Comparison of ENCODE assay signal across 27 cellular contexts in the genomic region with DNA sequence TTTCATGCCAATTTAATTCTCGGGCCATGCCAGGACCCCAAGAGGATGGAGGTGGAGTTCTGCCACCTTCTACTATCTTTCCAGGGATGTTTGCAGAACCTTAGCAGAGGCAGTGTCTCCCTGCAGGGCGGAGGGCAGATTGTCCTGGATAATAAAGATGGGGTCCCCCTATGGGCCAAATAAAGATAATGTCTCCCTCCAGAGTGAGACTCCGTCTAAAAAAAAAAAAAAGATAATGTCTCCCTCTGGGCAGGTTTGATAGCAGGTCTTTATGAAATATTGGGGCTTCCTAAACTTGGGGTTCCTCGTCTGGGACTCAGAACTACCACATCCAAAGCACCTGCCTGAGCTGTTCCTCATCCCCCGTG. TPM values are rescaled to one million over a fixed set of nuclear protein-coding genes. Genes with fewer than 3 reads are reported as not detected.
A peak's percentile ranks its signal among the peaks of the same experiment; 100 is the strongest.
DNase-seq lines count a peak whose midpoint lies in the region; ATAC-seq, FAIRE-seq and TF ChIP-seq lines count a peak whose summit lies in the region.
"Had no signal": no experiment of that assay in that cellular context is flagged by ENCODE, and none has a peak within 500 bp of the region (broad histone marks: within the 10 kb centered on the region; RNA-seq: fewer than 3 reads in every experiment).

No MANE protein-coding gene starts in this region.

- intact Hi-C loops in natural killer cell (cut with micrococcal nuclease) = no loop called here

- H3K36me3 ChIP-seq in brain microvascular endothelial cell (replicated peaks) = no peaks in the 10 kb centered on the region
- H3K36me3 ChIP-seq: SJSA1, WERI-Rb-1 had no signal

- TF ChIP-seq CTCF in D721Med (IDR thresholded peaks at IDR 0.05; ENCODE audit: insufficient read depth, missing control alignments) (peak; percentile 4), HFFc6 (IDR thresholded peaks at IDR 0.05) (peak; percentile 48), brain microvascular endothelial cell (IDR thresholded peaks at IDR 0.05; ENCODE audit: low read depth, low read length, missing control alignments) (peak; percentile 26), natural killer cell (IDR thresholded peaks at IDR 0.05) (peak; percentile 13)

- no peak overlapping the region for H3K4me3 ChIP-seq in brain microvascular endothelial cell (ENCODE audit: low read depth, low read length)
- H3K4me3 ChIP-seq: GM12878, SJSA1 had no signal

- H3K9me3 Mint-ChIP-seq in HFFc6 (peaks cover 5% of the 10 kb centered on the region; the same call in 1 of the 2 replicates), natural killer cell (no peaks in the 10 kb centered on the region)

- no peak overlapping the region for H3K27ac ChIP-seq in brain microvascular endothelial cell
- H3K27ac ChIP-seq: parathyroid adenoma, SJSA1, WERI-Rb-1 had no signal

- DNase-seq in D721Med (ENCODE audit: insufficient read length, low spot score) (no peak), HFFc6 (no peak), brain microvascular endothelial cell (no peak), natural killer cell (no peak), SHP77 treated with DMSO at 0.1 percent for 48 hours (lab: John Stamatoyannopoulos, UW) (no peak)
- no peak for DNase-seq in activated naive CD4-positive, alpha-beta T cell treated with Interleukin-2 at 50 U/mL for 16 hours
- DNase-seq: ACHN; activated gamma-delta T cell; C1 segment of cervical spinal cord; left colon; mesendoderm; NCI-H2081 treated with DMSO at 0.1 percent for 48 hours; NCI-H446; stimulated activated CD4-positive, alpha-beta T cell treated with anti-CD3 and anti-CD28 coated beads, Interleukin-15, amount 100 ng/mL, for 24 hours; T-helper 17 cell; WERI-Rb-1 had no signal

- H3K4me3 Mint-ChIP-seq in HFFc6 (no peak overlapping the region), natural killer cell (no peak overlapping the region)
- H3K4me3 Mint-ChIP-seq: naive thymus-derived CD4-positive, alpha-beta T cell; T-helper 17 cell had no signal

- in situ Hi-C loops in brain microvascular endothelial cell (cut with HindIII; ENCODE audit: low pct_ligation_motif_present, low sequenced_read_pairs) = no loop called here

- no peaks in the 10 kb centered on the region for H3K4me1 Mint-ChIP-seq in HFFc6 (ENCODE audit: low read depth)
- H3K4me1 Mint-ChIP-seq in natural killer cell = no peaks in the 10 kb centered on the region
- H3K4me1 Mint-ChIP-seq: naive thymus-derived CD4-positive, alpha-beta T cell had no signal

- FAIRE-seq in D721Med (lab: Jason Lieb, UNC) = no peak
- FAIRE-seq: colon, GM12878, urothelium cell line had no signal

- ATAC-seq in natural killer cell (no peak), HG03025 (IDR thresholded peaks at IDR 0.05; ENCODE audit: low FRiP score, unreplicated experiment) (no peak), HG02973 (IDR thresholded peaks at IDR 0.05; ENCODE audit: unreplicated experiment) (no peak)
- ATAC-seq: GM12878; left colon; naive thymus-derived CD4-positive, alpha-beta T cell; sciatic nerve; T-helper 17 cell had no signal

- H3K27me3 Mint-ChIP-seq in HFFc6 (ENCODE audit: insufficient read depth) = peaks cover 48% of the 10 kb centered on the region
- peaks cover 4 to 19% of the 10 kb centered on the region in 2 donors for H3K27me3 Mint-ChIP-seq in natural killer cell (ENCODE audit: low read depth in 2 of 2)

- no peak overlapping the region for H3K27ac Mint-ChIP-seq in HFFc6
- H3K27ac Mint-ChIP-seq in natural killer cell = no peak overlapping the region
- H3K27ac Mint-ChIP-seq: naive thymus-derived CD4-positive, alpha-beta T cell; T-helper 17 cell had no signal

- H3K36me3 Mint-ChIP-seq in HFFc6 (ENCODE audit: low read depth) = no peaks in the 10 kb centered on the region
- no peaks in the 10 kb centered on the region for H3K36me3 Mint-ChIP-seq in natural killer cell
- H3K36me3 Mint-ChIP-seq: naive thymus-derived CD4-positive, alpha-beta T cell had no signal

- H3K27me3 ChIP-seq in brain microvascular endothelial cell (replicated peaks) = no peaks in the 10 kb centered on the region
- H3K27me3 ChIP-seq: SJSA1 had no signal

RNA-seq across cellular contexts. Expression of a gene that starts 27.2 kb away (rescaled TPM):
- total RNA-seq in HFFc6 (2021; fragmentation: NEBNext Ultra II Directional; extraction: Animal tissue kit (Norgen Biotek cat#: 25700)) = not detected
- not detected for total RNA-seq in natural killer cell
- total RNA-seq: glomerular endothelial cell; GM12878; naive thymus-derived CD4-positive, alpha-beta T cell; SJSA1; subcutaneous adipose tissue; T-helper 17 cell had no signal

RNA-seq across cellular contexts. Expression of a gene that starts 31.2 kb away (rescaled TPM):
- not detected for total RNA-seq in HFFc6 (2021; fragmentation: NEBNext Ultra II Directional; extraction: Animal tissue kit (Norgen Biotek cat#: 25700))
- 1 to 10 TPM; 1.2 to 5.4 (median 3.6) TPM for total RNA-seq in natural killer cell
- total RNA-seq: glomerular endothelial cell, sciatic nerve, SJSA1, T-helper 17 cell had no signal

RNA-seq across cellular contexts. Expression of a gene that starts 43.9 kb away (rescaled TPM):
- 100 to 1,000 TPM; 212 to 240 (median 229) TPM for total RNA-seq in HFFc6 (2021; fragmentation: NEBNext Ultra II Directional; extraction: Animal tissue kit (Norgen Biotek cat#: 25700))
- total RNA-seq in natural killer cell = 100 to 1,000 TPM; 388 to 446 (median 415) TPM

RNA-seq across cellular contexts. Expression of a gene that starts 45.3 kb away (rescaled TPM):
- total RNA-seq in HFFc6 (2021; fragmentation: NEBNext Ultra II Directional; extraction: Animal tissue kit (Norgen Biotek cat#: 25700)) = 1 to 10 TPM in 1 of 6 experiments, under 1 TPM in 3, not detected in 2; 0.18 to 2.6 (median 0.27) TPM
- 100 to 1,000 TPM; 487 to 595 (median 536) TPM for total RNA-seq in natural killer cell

RNA-seq across cellular contexts. Expression of a gene that starts 57.2 kb away (rescaled TPM):
- total RNA-seq in HFFc6 (2021; fragmentation: NEBNext Ultra II Directional; extraction: Animal tissue kit (Norgen Biotek cat#: 25700)) = under 1 TPM; 0.21 to 0.71 (median 0.45) TPM
- 1 to 10 TPM; 5.5 to 8.1 (median 6.5) TPM for total RNA-seq in natural killer cell
- total RNA-seq: glomerular endothelial cell, GM12878 had no signal
